Comparison of ENCODE assay signal across 1 cellular context in the genomic region with DNA sequence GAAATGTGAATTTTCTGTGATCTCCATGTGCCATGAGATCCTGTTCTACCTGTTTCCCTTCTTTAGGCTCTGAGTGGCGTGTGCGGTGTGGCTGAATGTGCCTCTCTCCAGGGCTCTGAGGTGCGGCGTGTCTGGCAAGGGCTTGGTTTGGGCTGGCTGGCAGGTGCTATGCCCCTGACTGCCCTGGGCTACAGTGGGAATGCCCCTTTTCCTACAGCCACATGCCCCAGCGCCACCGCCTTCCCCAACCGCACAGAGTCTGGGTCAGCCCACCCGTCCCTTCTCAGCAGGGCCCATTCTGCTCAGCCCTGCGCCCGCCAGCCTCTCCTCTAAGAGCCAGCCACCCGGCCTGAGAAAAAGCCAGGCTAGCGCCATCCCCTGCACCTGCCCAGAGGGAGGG.
TF ChIP-seq lines count a peak whose summit lies in the region.

No MANE protein-coding gene starts in this region.

TF ChIP-seq in GM23338, 12 proteins besides CTCF, POLR2A, EP300 and RAD21 (continued from another document):
- TF ChIP-seq REST (IDR thresholded peaks at IDR 0.05; ENCODE audit: unreplicated experiment) (no peak), JUNB (IDR thresholded peaks at IDR 0.05; ENCODE audit: unreplicated experiment) (no peak), STAT1 (IDR thresholded peaks at IDR 0.05; ENCODE audit: unreplicated experiment) (no peak), NANOG (IDR thresholded peaks at IDR 0.05; ENCODE audit: borderline replicate concordance) (no peak), POLR2AphosphoS5 (IDR thresholded peaks at IDR 0.05; ENCODE audit: low read depth) (no peak), ZNF331 (CRISPR knock-in tag; IDR thresholded peaks at IDR 0.05; ENCODE audit: low read depth) (no peak), CREB1 (CRISPR knock-in tag; IDR thresholded peaks at IDR 0.05; ENCODE audit: low read depth) (no peak), EZH2 (IDR thresholded peaks at IDR 0.05; ENCODE audit: low read depth, unreplicated experiment) (no peak), EZH2phosphoT487 (IDR thresholded peaks at IDR 0.05; ENCODE audit: unreplicated experiment) (no peak)
- TF ChIP-seq, protein P1, sequence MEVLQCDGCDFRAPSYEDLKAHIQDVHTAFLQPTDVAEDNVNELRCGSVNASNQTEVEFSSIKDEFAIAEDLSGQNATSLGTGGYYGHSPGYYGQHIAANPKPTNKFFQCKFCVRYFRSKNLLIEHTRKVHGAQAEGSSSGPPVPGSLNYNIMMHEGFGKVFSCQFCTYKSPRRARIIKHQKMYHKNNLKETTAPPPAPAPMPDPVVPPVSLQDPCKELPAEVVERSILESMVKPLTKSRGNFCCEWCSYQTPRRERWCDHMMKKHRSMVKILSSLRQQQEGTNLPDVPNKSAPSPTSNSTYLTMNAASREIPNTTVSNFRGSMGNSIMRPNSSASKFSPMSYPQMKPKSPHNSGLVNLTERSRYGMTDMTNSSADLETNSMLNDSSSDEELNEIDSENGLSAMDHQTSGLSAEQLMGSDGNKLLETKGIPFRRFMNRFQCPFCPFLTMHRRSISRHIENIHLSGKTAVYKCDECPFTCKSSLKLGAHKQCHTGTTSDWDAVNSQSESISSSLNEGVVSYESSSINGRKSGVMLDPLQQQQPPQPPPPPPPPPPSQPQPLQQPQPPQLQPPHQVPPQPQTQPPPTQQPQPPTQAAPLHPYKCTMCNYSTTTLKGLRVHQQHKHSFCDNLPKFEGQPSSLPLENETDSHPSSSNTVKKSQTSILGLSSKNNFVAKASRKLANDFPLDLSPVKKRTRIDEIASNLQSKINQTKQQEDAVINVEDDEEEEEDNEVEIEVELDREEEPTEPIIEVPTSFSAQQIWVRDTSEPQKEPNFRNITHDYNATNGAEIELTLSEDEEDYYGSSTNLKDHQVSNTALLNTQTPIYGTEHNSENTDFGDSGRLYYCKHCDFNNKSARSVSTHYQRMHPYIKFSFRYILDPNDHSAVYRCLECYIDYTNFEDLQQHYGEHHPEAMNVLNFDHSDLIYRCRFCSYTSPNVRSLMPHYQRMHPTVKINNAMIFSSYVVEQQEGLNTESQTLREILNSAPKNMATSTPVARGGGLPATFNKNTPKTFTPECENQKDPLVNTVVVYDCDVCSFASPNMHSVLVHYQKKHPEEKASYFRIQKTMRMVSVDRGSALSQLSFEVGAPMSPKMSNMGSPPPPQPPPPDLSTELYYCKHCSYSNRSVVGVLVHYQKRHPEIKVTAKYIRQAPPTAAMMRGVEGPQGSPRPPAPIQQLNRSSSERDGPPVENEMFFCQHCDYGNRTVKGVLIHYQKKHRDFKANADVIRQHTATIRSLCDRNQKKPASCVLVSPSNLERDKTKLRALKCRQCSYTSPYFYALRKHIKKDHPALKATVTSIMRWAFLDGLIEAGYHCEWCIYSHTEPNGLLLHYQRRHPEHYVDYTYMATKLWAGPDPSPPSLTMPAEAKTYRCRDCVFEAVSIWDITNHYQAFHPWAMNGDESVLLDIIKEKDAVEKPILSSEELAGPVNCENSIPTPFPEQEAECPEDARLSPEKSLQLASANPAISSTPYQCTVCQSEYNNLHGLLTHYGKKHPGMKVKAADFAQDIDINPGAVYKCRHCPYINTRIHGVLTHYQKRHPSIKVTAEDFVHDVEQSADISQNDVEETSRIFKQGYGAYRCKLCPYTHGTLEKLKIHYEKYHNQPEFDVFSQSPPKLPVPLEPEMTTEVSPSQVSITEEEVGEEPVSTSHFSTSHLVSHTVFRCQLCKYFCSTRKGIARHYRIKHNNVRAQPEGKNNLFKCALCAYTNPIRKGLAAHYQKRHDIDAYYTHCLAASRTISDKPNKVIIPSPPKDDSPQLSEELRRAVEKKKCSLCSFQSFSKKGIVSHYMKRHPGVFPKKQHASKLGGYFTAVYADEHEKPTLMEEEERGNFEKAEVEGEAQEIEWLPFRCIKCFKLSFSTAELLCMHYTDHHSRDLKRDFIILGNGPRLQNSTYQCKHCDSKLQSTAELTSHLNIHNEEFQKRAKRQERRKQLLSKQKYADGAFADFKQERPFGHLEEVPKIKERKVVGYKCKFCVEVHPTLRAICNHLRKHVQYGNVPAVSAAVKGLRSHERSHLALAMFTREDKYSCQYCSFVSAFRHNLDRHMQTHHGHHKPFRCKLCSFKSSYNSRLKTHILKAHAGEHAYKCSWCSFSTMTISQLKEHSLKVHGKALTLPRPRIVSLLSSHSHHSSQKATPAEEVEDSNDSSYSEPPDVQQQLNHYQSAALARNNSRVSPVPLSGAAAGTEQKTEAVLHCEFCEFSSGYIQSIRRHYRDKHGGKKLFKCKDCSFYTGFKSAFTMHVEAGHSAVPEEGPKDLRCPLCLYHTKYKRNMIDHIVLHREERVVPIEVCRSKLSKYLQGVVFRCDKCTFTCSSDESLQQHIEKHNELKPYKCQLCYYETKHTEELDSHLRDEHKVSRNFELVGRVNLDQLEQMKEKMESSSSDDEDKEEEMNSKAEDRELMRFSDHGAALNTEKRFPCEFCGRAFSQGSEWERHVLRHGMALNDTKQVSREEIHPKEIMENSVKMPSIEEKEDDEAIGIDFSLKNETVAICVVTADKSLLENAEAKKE (CRISPR knock-in tag; IDR thresholded peaks at IDR 0.05): no peak
